In the genomic region with DNA sequence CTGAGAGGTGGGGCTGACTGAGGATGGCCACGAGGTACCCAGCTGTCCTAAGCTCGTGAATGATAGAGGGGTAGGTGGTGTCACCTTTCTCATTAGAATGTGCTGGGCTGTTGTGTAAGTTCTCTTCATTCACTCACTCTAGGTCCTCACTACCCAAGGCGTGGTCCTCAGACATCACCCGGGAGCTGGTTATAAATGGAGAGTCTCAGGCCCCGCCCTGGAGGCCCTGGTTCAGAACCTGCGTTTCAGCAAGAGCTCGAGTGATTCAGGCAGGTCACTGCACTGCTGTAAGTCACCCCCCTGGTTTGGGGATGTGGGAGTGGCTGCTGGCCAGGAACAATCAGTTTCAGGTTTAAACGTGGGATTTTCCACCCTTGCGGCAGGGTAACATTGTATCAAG, we compare ENCODE assay signal across 22 cellular contexts.
DNase-seq lines count a peak whose midpoint lies in the region; ATAC-seq, FAIRE-seq and TF ChIP-seq lines count a peak whose summit lies in the region.
"Had no signal": no experiment of that assay in that cellular context is flagged by ENCODE, and none has a peak within 500 bp of the region (broad histone marks: within the 10 kb centered on the region; RNA-seq: fewer than 3 reads in every experiment).

No MANE protein-coding gene starts in this region.

- no peak overlapping the region for H4K5ac ChIP-seq in H1 (ENCODE audit: insufficient read length, low read depth, low read length)

- H2BK20ac ChIP-seq in H1 (ENCODE audit: low read length), result no peak overlapping the region

- H3K36me3 Mint-ChIP-seq in activated CD8-positive, alpha-beta T cell treated with anti-CD3 and anti-CD28 coated beads for 36 hours (ENCODE audit: low read depth), result no peaks in the 10 kb centered on the region
- no peaks in the 10 kb centered on the region for H3K36me3 Mint-ChIP-seq in activated CD8-positive, alpha-beta T cell treated with anti-CD3 and anti-CD28 coated beads, Interleukin-2, amount 10 ng/mL, durations not matched to agents 7 days and 5 days (ENCODE audit: low read depth)
- H3K36me3 Mint-ChIP-seq in stimulated activated memory B cell treated with anti-CD40 and anti-IgM and Interleukin-4, amounts not matched to agents 10 μg/mL and 1 μg/mL and 100 μg/mL, for 72 hours, result no peaks in the 10 kb centered on the region
- H3K36me3 Mint-ChIP-seq: activated naive CD4-positive, alpha-beta T cell treated with anti-CD3 and anti-CD28 coated beads, Interleukin-2, amount 50 U/mL, for 24 hours had no signal

- H3K4me2 ChIP-seq in H1 (ENCODE audit: insufficient read depth in 1 of 2, low read depth in 2 of 2, low read length in 2 of 2), result no peak overlapping the region
- H3K4me2 ChIP-seq: BLaER1 treated with 17β-estradiol and CSF1 and Interleukin-3, amounts not matched to agents 10 nM and 100 nM; SK-N-SH had no signal

- TF ChIP-seq RAD21 in H1 (IDR thresholded peaks at IDR 0.05 in 1 of 2, conservative IDR thresholded peaks at IDR 0.05 in 1 of 2; ENCODE audit: low read depth in 2 of 2, low read length in 2 of 2), result no peak

- no peak overlapping the region for H3K4me3 ChIP-seq in H1 (ENCODE audit: extremely low read depth in 1 of 4, insufficient read depth in 2 of 4, low read depth in 3 of 4, low read length in 4 of 4)
- H3K4me3 ChIP-seq: BLaER1 treated with 17β-estradiol and CSF1 and Interleukin-3, amounts not matched to agents 10 nM and 100 nM; MG63; vagina had no signal

- no peaks in the 10 kb centered on the region for H3K79me1 ChIP-seq in H1 (ENCODE audit: low read depth, low read length)

- H3K36me3 ChIP-seq in H1 (ENCODE audit: control insufficient read depth in 2 of 4, insufficient read depth in 4 of 4, low read length in 3 of 4), result no peaks in the 10 kb centered on the region
- H3K36me3 ChIP-seq: BLaER1 treated with 17β-estradiol and CSF1 and Interleukin-3, amounts not matched to agents 10 nM and 100 nM; MG63; vagina had no signal

- no peaks in the 10 kb centered on the region for H3K79me2 ChIP-seq in H1 (ENCODE audit: control insufficient read depth in 1 of 2, insufficient read depth in 2 of 2, low read length in 2 of 2)

- POLR2A ChIA-PET in activated CD8-positive, alpha-beta T cell treated with anti-CD3 and anti-CD28 coated beads for 36 hours (lab: Charles Lee), result no interaction called here
- POLR2A ChIA-PET in activated CD8-positive, alpha-beta T cell treated with anti-CD3 and anti-CD28 coated beads, Interleukin-2, amount 10 ng/mL, durations not matched to agents 7 days and 5 days (lab: Charles Lee), result no interaction called here
- POLR2A ChIA-PET in H1 (lab: Charles Lee; ENCODE audit: partially characterized antibody), result no interaction called here

- no peak overlapping the region for H3K23ac ChIP-seq in H1 (ENCODE audit: insufficient read length)

- H3K27me3 ChIP-seq in H1 (replicated peaks in 1 of 4; ENCODE audit: control insufficient read depth in 3 of 4, extremely low read depth in 1 of 4, insufficient read depth in 3 of 4, low read length in 3 of 4), result no peaks in the 10 kb centered on the region
- H3K27me3 ChIP-seq: BLaER1 treated with 17β-estradiol and CSF1 and Interleukin-3, amounts not matched to agents 10 nM and 100 nM; vagina had no signal

- H3K9me3 Mint-ChIP-seq in activated CD8-positive, alpha-beta T cell treated with anti-CD3 and anti-CD28 coated beads for 36 hours, result no peaks in the 10 kb centered on the region
- no peaks in the 10 kb centered on the region for H3K9me3 Mint-ChIP-seq in activated CD8-positive, alpha-beta T cell treated with anti-CD3 and anti-CD28 coated beads, Interleukin-2, amount 10 ng/mL, durations not matched to agents 7 days and 5 days (ENCODE audit: insufficient read depth)
- no peaks in the 10 kb centered on the region for H3K9me3 Mint-ChIP-seq in stimulated activated memory B cell treated with anti-CD40 and anti-IgM and Interleukin-4, amounts not matched to agents 10 μg/mL and 1 μg/mL and 100 μg/mL, for 72 hours
- H3K9me3 Mint-ChIP-seq: activated CD4-positive, alpha-beta T cell treated with anti-CD3 and anti-CD28 coated beads, Interleukin-2, amount 10 ng/mL, durations not matched to agents 7 days and 5 days; activated naive CD4-positive, alpha-beta T cell treated with anti-CD3 and anti-CD28 coated beads, Interleukin-2, amount 50 U/mL, for 24 hours had no signal

- H3K27ac ChIP-seq in H1 (ENCODE audit: low read depth, low read length), result no peak overlapping the region
- H3K27ac ChIP-seq: BLaER1 treated with 17β-estradiol and CSF1 and Interleukin-3, amounts not matched to agents 10 nM and 100 nM; vagina had no signal

- no peak overlapping the region for H3K18ac ChIP-seq in H1 (ENCODE audit: extremely low read depth, low read length)

- TF ChIP-seq POLR2A in H1 (IDR thresholded peaks at IDR 0.05; ENCODE audit: control extremely low read depth in 1 of 2, low read depth in 2 of 2, low read length in 2 of 2), result no peak

- no peak for TF ChIP-seq CTCF in activated CD8-positive, alpha-beta T cell treated with anti-CD3 and anti-CD28 coated beads for 36 hours (IDR thresholded peaks at IDR 0.05)
- TF ChIP-seq CTCF in H1 (IDR thresholded peaks at IDR 0.05; ENCODE audit: control extremely low read depth in 1 of 3, insufficient read depth in 1 of 3, low read depth in 1 of 3, low read length in 3 of 3), result no peak

- H3K27ac Mint-ChIP-seq in activated CD8-positive, alpha-beta T cell treated with anti-CD3 and anti-CD28 coated beads for 36 hours, result no peak overlapping the region
- no peak overlapping the region for H3K27ac Mint-ChIP-seq in activated CD8-positive, alpha-beta T cell treated with anti-CD3 and anti-CD28 coated beads, Interleukin-2, amount 10 ng/mL, durations not matched to agents 7 days and 5 days
- H3K27ac Mint-ChIP-seq in stimulated activated memory B cell treated with anti-CD40 and anti-IgM and Interleukin-4, amounts not matched to agents 10 μg/mL and 1 μg/mL and 100 μg/mL, for 72 hours, result no peak overlapping the region
- H3K27ac Mint-ChIP-seq: activated CD4-positive, alpha-beta T cell treated with anti-CD3 and anti-CD28 coated beads, Interleukin-2, amount 10 ng/mL, durations not matched to agents 7 days and 5 days; activated naive CD4-positive, alpha-beta T cell treated with anti-CD3 and anti-CD28 coated beads, Interleukin-2, amount 50 U/mL, for 24 hours had no signal

- intact Hi-C loops in activated CD8-positive, alpha-beta T cell treated with anti-CD3 and anti-CD28 coated beads for 36 hours (cut with micrococcal nuclease), result no loop called here

- no peaks in the 10 kb centered on the region for H3K4me1 Mint-ChIP-seq in activated CD8-positive, alpha-beta T cell treated with anti-CD3 and anti-CD28 coated beads for 36 hours (ENCODE audit: low read depth)
- no peaks in the 10 kb centered on the region for H3K4me1 Mint-ChIP-seq in activated CD8-positive, alpha-beta T cell treated with anti-CD3 and anti-CD28 coated beads, Interleukin-2, amount 10 ng/mL, durations not matched to agents 7 days and 5 days (ENCODE audit: low read depth)
- H3K4me1 Mint-ChIP-seq in stimulated activated memory B cell treated with anti-CD40 and anti-IgM and Interleukin-4, amounts not matched to agents 10 μg/mL and 1 μg/mL and 100 μg/mL, for 72 hours, result no peaks in the 10 kb centered on the region
- H3K4me1 Mint-ChIP-seq: activated CD4-positive, alpha-beta T cell treated with anti-CD3 and anti-CD28 coated beads, Interleukin-2, amount 10 ng/mL, durations not matched to agents 7 days and 5 days; activated naive CD4-positive, alpha-beta T cell treated with anti-CD3 and anti-CD28 coated beads, Interleukin-2, amount 50 U/mL, for 24 hours had no signal

- H3K4ac ChIP-seq in H1 (replicated peaks; ENCODE audit: insufficient read length, low read depth, low read length), result no peak overlapping the region

- DNase-seq in activated CD8-positive, alpha-beta T cell treated with anti-CD3 and anti-CD28 coated beads for 36 hours, result peak; percentile 5
- no peak for DNase-seq in activated CD8-positive, alpha-beta T cell treated with anti-CD3 and anti-CD28 coated beads, Interleukin-2, amount 10 ng/mL, durations not matched to agents 7 days and 5 days
- DNase-seq in M059J (ENCODE audit: low read depth) (peak; percentile 48), H1 (ENCODE audit: low read depth in 1 of 2, low spot score in 2 of 2) (no peak), inferior parietal cortex (ENCODE audit: extremely low spot score) (no peak), NCI-H526 (lab: John Stamatoyannopoulos, UW) (no peak)
- DNase-seq: activated CD4-positive, alpha-beta T cell treated with anti-CD3 and anti-CD28 coated beads, Interleukin-2, amount 10 ng/mL, durations not matched to agents 7 days and 5 days; MG63; NCI-H1436 treated with DMSO at 0.1 percent for 48 hours; SK-N-SH; small intestine; stimulated activated CD4-positive, alpha-beta T cell treated with anti-CD3 and anti-CD28 coated beads, Interleukin-4, amount 100 ng/mL, for 24 hours; substantia nigra had no signal

- peak overlapping the region; percentile 12; the same call in 1 of the 2 replicates for H2BK15ac ChIP-seq in H1 (ENCODE audit: low read length)

- no peak overlapping the region for H4K8ac ChIP-seq in H1 (ENCODE audit: extremely low read depth, insufficient read depth, low read length)

- no peak overlapping the region for H2AK5ac ChIP-seq in H1 (ENCODE audit: low read depth, low read length)

- no peaks in the 10 kb centered on the region for H4K20me1 ChIP-seq in H1 (replicated peaks in 1 of 2; ENCODE audit: control insufficient read depth in 1 of 2, insufficient read depth in 2 of 2, low read length in 2 of 2)

- H3K56ac ChIP-seq in H1 (replicated peaks; ENCODE audit: insufficient read length, low read depth, low read length), result no peak overlapping the region

- H3K9me3 ChIP-seq in H1 (ENCODE audit: insufficient read depth in 2 of 2, low read depth in 1 of 2, low read length in 1 of 2), result no peaks in the 10 kb centered on the region
- H3K9me3 ChIP-seq: BLaER1 treated with 17β-estradiol and CSF1 and Interleukin-3, amounts not matched to agents 10 nM and 100 nM; MG63; SK-N-SH; vagina had no signal

- H4K91ac ChIP-seq in H1 (replicated peaks; ENCODE audit: insufficient read length, low read length), result no peak overlapping the region

- no peak overlapping the region for H3K4me3 Mint-ChIP-seq in activated CD8-positive, alpha-beta T cell treated with anti-CD3 and anti-CD28 coated beads for 36 hours
- H3K4me3 Mint-ChIP-seq in activated CD8-positive, alpha-beta T cell treated with anti-CD3 and anti-CD28 coated beads, Interleukin-2, amount 10 ng/mL, durations not matched to agents 7 days and 5 days, result no peak overlapping the region
- no peak overlapping the region for H3K4me3 Mint-ChIP-seq in stimulated activated memory B cell treated with anti-CD40 and anti-IgM and Interleukin-4, amounts not matched to agents 10 μg/mL and 1 μg/mL and 100 μg/mL, for 72 hours
- H3K4me3 Mint-ChIP-seq: activated CD4-positive, alpha-beta T cell treated with anti-CD3 and anti-CD28 coated beads, Interleukin-2, amount 10 ng/mL, durations not matched to agents 7 days and 5 days; activated naive CD4-positive, alpha-beta T cell treated with anti-CD3 and anti-CD28 coated beads, Interleukin-2, amount 50 U/mL, for 24 hours had no signal

- H2BK5ac ChIP-seq in H1 (ENCODE audit: low read depth, low read length), result no peak overlapping the region

- no peak for FAIRE-seq in H1 (lab: Jason Lieb, UNC)
- FAIRE-seq: endometrium, G401.6, GM12891, small intestine, TTC549 had no signal

- H2AFZ ChIP-seq in H1 (ENCODE audit: low read length), result 0 out of 2 replicates have a peak overlapping the region, but pooled peaks have one; percentile 13

- no peaks in the 10 kb centered on the region for H3K23me2 ChIP-seq in H1 (ENCODE audit: low read depth, low read length)

- H3K9ac ChIP-seq in H1 (replicated peaks in 1 of 4; ENCODE audit: extremely low read depth in 1 of 4, low read depth in 3 of 4, low read length in 3 of 4), result no peak overlapping the region
- H3K9ac ChIP-seq: BLaER1 treated with 17β-estradiol and CSF1 and Interleukin-3, amounts not matched to agents 10 nM and 100 nM; SK-N-SH had no signal

- no peak for ATAC-seq in activated CD8-positive, alpha-beta T cell treated with anti-CD3 and anti-CD28 coated beads for 36 hours
- no peak for ATAC-seq in activated CD8-positive, alpha-beta T cell treated with anti-CD3 and anti-CD28 coated beads, Interleukin-2, amount 10 ng/mL, durations not matched to agents 7 days and 5 days
- peak; percentile 16 for ATAC-seq in stimulated activated memory B cell treated with anti-CD40 and anti-IgM and Interleukin-4, amounts not matched to agents 10 μg/mL and 1 μg/mL and 100 μg/mL, for 72 hours
- ATAC-seq in GM18870 (IDR thresholded peaks at IDR 0.05; ENCODE audit: unreplicated experiment), result no peak

- H3K4me1 ChIP-seq in H1 (replicated peaks in 1 of 4; ENCODE audit: control insufficient read depth in 3 of 4, insufficient read depth in 4 of 4, low read length in 3 of 4), result peaks cover 0 to 7% (median 0%) of the 10 kb centered on the region in 4 experiments; a peak in 3 of 7 replicates
- H3K4me1 ChIP-seq: BLaER1 treated with 17β-estradiol and CSF1 and Interleukin-3, amounts not matched to agents 10 nM and 100 nM; vagina had no signal

- WGBS in H1 (ENCODE audit: extremely low coverage in 1 of 2, insufficient coverage in 1 of 2, insufficient read length in 1 of 2, insufficient replicate concordance in 2 of 2, low coverage in 1 of 2, low lambda C conversion rate in 2 of 2, missing lambda C conversion rate in 1 of 2), 2 experiments, result 64% methylated on average over 8 of the region's 9 CpGs; no CpG with 5 or more reads in 1 of the 2 experiments

- peak overlapping the region; percentile 31; the same call in 1 of the 2 replicates for H2BK12ac ChIP-seq in H1 (ENCODE audit: low read depth, low read length)

- no peak overlapping the region for H3K14ac ChIP-seq in H1 (ENCODE audit: insufficient read length)

- no peak for TF ChIP-seq EP300 in H1 (IDR thresholded peaks at IDR 0.05; ENCODE audit: borderline replicate concordance in 1 of 2, low read depth in 2 of 2, low read length in 2 of 2)

- no peak overlapping the region for H2BK120ac ChIP-seq in H1 (replicated peaks; ENCODE audit: low read depth, low read length)

- H3K27me3 Mint-ChIP-seq in activated CD8-positive, alpha-beta T cell treated with anti-CD3 and anti-CD28 coated beads for 36 hours, result peaks cover 5% of the 10 kb centered on the region
- no peaks in the 10 kb centered on the region for H3K27me3 Mint-ChIP-seq in activated CD8-positive, alpha-beta T cell treated with anti-CD3 and anti-CD28 coated beads, Interleukin-2, amount 10 ng/mL, durations not matched to agents 7 days and 5 days (ENCODE audit: low read depth)
- H3K27me3 Mint-ChIP-seq in stimulated activated memory B cell treated with anti-CD40 and anti-IgM and Interleukin-4, amounts not matched to agents 10 μg/mL and 1 μg/mL and 100 μg/mL, for 72 hours, result peaks cover 36% of the 10 kb centered on the region

- CTCF ChIA-PET in activated CD8-positive, alpha-beta T cell treated with anti-CD3 and anti-CD28 coated beads for 36 hours (lab: Charles Lee), result no interaction called here
- CTCF ChIA-PET in activated CD8-positive, alpha-beta T cell treated with anti-CD3 and anti-CD28 coated beads, Interleukin-2, amount 10 ng/mL, durations not matched to agents 7 days and 5 days (lab: Charles Lee), result no interaction called here
- CTCF ChIA-PET in H1 (lab: Charles Lee; ENCODE audit: partially characterized antibody), result interaction anchor here (1.0 to 2.0 kb wide), 5 partner anchors 8 to 359 kb away, joined by 3 to 5 read pairs (median 4); no protein-coding TSS in a partner anchor

Comparison
In these comparisons a context has a peak if more than half of its experiments do, and no peak if none do; other contexts are left out.
1. DNase-seq: peak in activated CD8-positive, alpha-beta T cell treated with anti-CD3 and anti-CD28 coated beads for 36 hours (single experiment) and M059J (single experiment); none in activated CD8-positive, alpha-beta T cell treated with anti-CD3 and anti-CD28 coated beads, Interleukin-2, amount 10 ng/mL, durations not matched to agents 7 days and 5 days (single experiment), H1 (0 of 2), inferior parietal cortex (single experiment) and NCI-H526 (0 of 2).